21 cellular contexts compared by ENCODE assay signal in genomic region chr2:43897492-43897891, GRCh38. TPM values are rescaled to one million over a fixed set of nuclear protein-coding genes. Genes with fewer than 3 reads are reported as not detected.
"Had no signal": no experiment of that assay in that cellular context is flagged by ENCODE, and none has a peak within 500 bp of the region (broad histone marks: within the 10 kb centered on the region; RNA-seq: fewer than 3 reads in every experiment).

No MANE protein-coding gene starts in this region.

- H3K4me3 ChIP-seq: ascending aorta, left ventricle myocardium inferior had no signal

- H3K27me3 ChIP-seq: ascending aorta had no signal

- ATAC-seq: activated T-cell treated with anti-CD3 and anti-CD28 coated beads, Interleukin-2, amount 50 U/mL, for 4 hours had no signal

- H3K9me3 ChIP-seq: ascending aorta, left ventricle myocardium inferior had no signal

- DNase-seq: activated CD4-positive, CD25-positive, alpha-beta regulatory T cell; activated CD8-positive, alpha-beta memory T cell treated with anti-CD3 and anti-CD28 coated beads, Interleukin-2, amount 50 U/mL, for 4 hours; activated naive CD4-positive, alpha-beta T cell treated with anti-CD3 and anti-CD28 coated beads, Interleukin-2, amount 50 U/mL, for 16 hours; activated T-cell treated with anti-CD3 and anti-CD28 coated beads, Interleukin-2, amount 50 U/mL, for 4 hours; cerebellar nuclear complex; cortex of kidney; kidney; left ventricle myocardium inferior; mammary epithelial cell; midbrain; stimulated activated CD4-positive, alpha-beta T cell treated with anti-CD3 and anti-CD28 coated beads, Interleukin-12 subunit alpha, Interleukin-12 subunit beta, amount 100 ng/mL, for 4 hours; stimulated activated CD4-positive, alpha-beta T cell treated with anti-CD3 and anti-CD28 coated beads, Interleukin-1b, Interleukin-23, amount 100 ng/mL, for 48 hours; stimulated activated CD8-positive, alpha-beta memory T cell treated with anti-CD3 and anti-CD28 coated beads, Interleukin-4, amount 100 ng/mL, for 48 hours; stimulated activated naive CD4-positive, alpha-beta T cell; T-helper 9 cell had no signal

- H3K4me1 ChIP-seq: ascending aorta, left ventricle myocardium inferior had no signal

- H3K27ac ChIP-seq: ascending aorta, left ventricle myocardium inferior had no signal

RNA-seq across cellular contexts. Expression of gene ABCG8, which starts 58.7 kb away (rescaled TPM):
- total RNA-seq: activated CD4-positive, alpha-beta T cell treated with anti-CD3 and anti-CD28 coated beads, Interleukin-2, amount 10 ng/mL, durations not matched to agents 24 days and 14 days; ascending aorta; bronchial epithelial cell; left ventricle myocardium inferior; mammary epithelial cell; renal cortical epithelial cell; ureter had no signal

RNA-seq across cellular contexts. Expression of gene ABCG5, which starts 58.9 kb away (rescaled TPM):
- total RNA-seq: activated CD4-positive, alpha-beta T cell treated with anti-CD3 and anti-CD28 coated beads, Interleukin-2, amount 10 ng/mL, durations not matched to agents 24 days and 14 days; activated T-cell treated with anti-CD3 and anti-CD28 coated beads, Interleukin-2, amount 50 U/mL, for 4 hours; bronchial epithelial cell; frontal cortex; kidney; left ventricle myocardium inferior; mammary epithelial cell; renal cortical epithelial cell; ureter had no signal
